Comparison of ENCODE assay signal across 1 cellular context in the genomic region with DNA sequence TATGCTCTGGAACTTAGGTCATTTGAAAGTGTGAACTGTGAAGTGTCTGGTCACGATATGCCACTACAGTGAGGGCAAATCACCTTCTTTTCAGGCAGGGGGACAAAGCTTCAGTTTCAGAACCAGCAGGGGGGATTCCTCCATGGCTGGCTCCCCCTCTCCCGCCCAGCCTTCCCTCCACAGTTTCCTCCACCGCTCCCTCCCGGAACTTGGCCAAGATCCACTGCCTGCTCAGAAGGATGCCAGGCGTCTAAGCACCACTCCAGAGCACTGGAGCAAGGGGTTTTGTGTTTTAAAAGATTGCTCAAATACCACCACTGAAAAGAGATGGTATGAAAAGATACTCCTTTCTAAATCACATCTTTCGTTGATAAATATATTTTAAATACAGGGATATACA.
TF ChIP-seq lines count a peak whose summit lies in the region.

No MANE protein-coding gene starts in this region.

TF ChIP-seq in HEK293, 187 proteins besides CTCF, POLR2A, EP300 and RAD21 (continued from another document):
- TF ChIP-seq ZNF214 (tag by site-specific recombination; IDR thresholded peaks at IDR 0.05; ENCODE audit: borderline replicate concordance) = no peak
- no peak for TF ChIP-seq ZNF768 (tag by site-specific recombination; IDR thresholded peaks at IDR 0.05)
TF ChIP-seq in HEK293: peak in this region for 2.
